Comparison of ENCODE assay signal across 22 cellular contexts in the genomic region with DNA sequence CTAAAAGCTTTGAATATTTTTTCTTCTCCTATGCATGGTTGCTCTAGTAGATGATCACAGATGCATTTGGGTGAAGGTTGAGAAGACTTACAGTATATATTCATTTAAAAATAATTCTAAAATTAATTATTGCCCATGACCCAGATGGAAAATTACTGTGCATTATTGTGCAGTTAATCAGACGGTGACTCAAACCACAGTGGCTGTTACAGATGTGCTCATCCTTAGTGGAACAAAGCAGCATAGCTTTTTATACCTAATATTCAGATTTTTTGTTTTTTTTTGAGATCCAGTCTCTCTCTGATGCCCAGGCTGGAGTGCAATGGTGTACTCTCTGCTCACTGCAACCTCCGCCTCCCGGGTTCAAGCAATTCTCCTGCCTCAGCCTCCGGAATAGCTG. TPM values are rescaled to one million over a fixed set of nuclear protein-coding genes. Genes with fewer than 3 reads are reported as not detected.
DNase-seq lines count a peak whose midpoint lies in the region; ATAC-seq, FAIRE-seq and TF ChIP-seq lines count a peak whose summit lies in the region.
"Had no signal": no experiment of that assay in that cellular context is flagged by ENCODE, and none has a peak within 500 bp of the region (broad histone marks: within the 10 kb centered on the region; RNA-seq: fewer than 3 reads in every experiment).

No MANE protein-coding gene starts in this region.

- dilution Hi-C loops in IMR-90 (cut with HindIII; ENCODE audit: low sequenced_read_pairs, unreplicated experiment) = no loop called here

- H2BK15ac ChIP-seq in IMR-90 (ENCODE audit: low read depth, low read length) (no peak overlapping the region), mesenchymal stem cell (ENCODE audit: low read depth, poor library complexity, severe bottlenecking) (no peak overlapping the region)

- intact Hi-C loops in IMR-90 (cut with micrococcal nuclease) = no loop called here
- intact Hi-C loops in sciatic nerve (cut with DNase I) = no loop called here

- H4K8ac ChIP-seq in IMR-90 (ENCODE audit: low read depth in 2 of 2, low read length in 2 of 2) (no peak overlapping the region), mesenchymal stem cell (ENCODE audit: low read length) (no peak overlapping the region)

- peak; percentile 63 for DNase-seq in AG20443 (ENCODE audit: low spot score)
- peak; percentile 41 for DNase-seq in IMR-90
- peak; percentile 33 for DNase-seq in bronchial epithelial cell (ENCODE audit: low read depth)
- DNase-seq in mesenchymal stem cell = no peak
- DNase-seq in activated T-cell treated with anti-CD3 and anti-CD28 coated beads, Interleukin-2, amount 50 U/mL, for 48 hours = no peak
- no peak for DNase-seq in sciatic nerve (ENCODE audit: low spot score)
- DNase-seq: activated CD4-positive, CD25-positive, alpha-beta regulatory T cell; activated CD8-positive, alpha-beta T cell treated with anti-CD3 and anti-CD28 coated beads, Interleukin-2, amount 10 ng/mL, durations not matched to agents 7 days and 5 days; activated naive CD8-positive, alpha-beta T cell treated with anti-CD3 and anti-CD28 coated beads for 36 hours; DND-41; GOT3; left ventricle myocardium superior; NCI-H2107; NCI-H524 treated with DMSO at 0.1 percent for 48 hours; retina; SJCRH30 had no signal

- no peak overlapping the region for H2BK12ac ChIP-seq in mesenchymal stem cell (ENCODE audit: low read length in 2 of 2)

- H2BK5ac ChIP-seq in IMR-90 (ENCODE audit: low read depth, low read length, poor library complexity, severe bottlenecking) (no peak overlapping the region), mesenchymal stem cell (ENCODE audit: low read depth, low read length, poor library complexity, severe bottlenecking) (no peak overlapping the region)

- H3K23ac ChIP-seq in IMR-90 (ENCODE audit: low read depth, low read length) = no peak overlapping the region
- no peak overlapping the region for H3K23ac ChIP-seq in mesenchymal stem cell (ENCODE audit: low read length in 2 of 2)

- H3K79me1 ChIP-seq in IMR-90 (ENCODE audit: low read depth in 1 of 2, low read length in 2 of 2) (no peaks in the 10 kb centered on the region), mesenchymal stem cell (replicated peaks; ENCODE audit: low read length, poor library complexity, severe bottlenecking) (no peaks in the 10 kb centered on the region)

- TF ChIP-seq CTCF in IMR-90 (conservative IDR thresholded peaks at IDR 0.05; ENCODE audit: low read depth, low read length) (no peak), bronchial epithelial cell (IDR thresholded peaks at IDR 0.05; ENCODE audit: insufficient read depth, low read length, severe bottlenecking) (no peak)

- no peak overlapping the region for H3K4me3 ChIP-seq in IMR-90 (ENCODE audit: insufficient read depth, low read depth, low read length)
- H3K4me3 ChIP-seq in bronchial epithelial cell (ENCODE audit: low read depth, low read length) = no peak overlapping the region
- no peak overlapping the region for H3K4me3 ChIP-seq in mesenchymal stem cell (ENCODE audit: insufficient read depth in 1 of 2, low read depth in 1 of 2, low read length in 2 of 2)
- H3K4me3 ChIP-seq: SJCRH30, vagina had no signal

- H4K5ac ChIP-seq in IMR-90 (ENCODE audit: low read depth, low read length) = no peak overlapping the region

- H3K4ac ChIP-seq in IMR-90 (ENCODE audit: low read depth, low read length) (no peak overlapping the region), mesenchymal stem cell (ENCODE audit: low read depth in 1 of 2, low read length in 2 of 2) (no peak overlapping the region)

- H3K18ac ChIP-seq in IMR-90 (ENCODE audit: low read depth, low read length) = no peak overlapping the region
- H3K18ac ChIP-seq in mesenchymal stem cell (ENCODE audit: low read depth in 1 of 2, low read length in 2 of 2) = no peak overlapping the region

- CTCF ChIA-PET in IMR-90 (lab: Yijun Ruan, JAX) = interaction anchor here (0.8 kb wide), 1 partner anchor 39 kb away, joined by 3 read pairs; no protein-coding TSS in a partner anchor

- H4K20me1 ChIP-seq in IMR-90 (ENCODE audit: insufficient read depth, low read length) = no peaks in the 10 kb centered on the region

- TF ChIP-seq POLR2A in IMR-90 (IDR thresholded peaks at IDR 0.05; ENCODE audit: low read depth, low read length) = no peak

- H3K4me1 ChIP-seq in IMR-90 (ENCODE audit: control insufficient read depth, insufficient read depth, low read length) (no peaks in the 10 kb centered on the region), mesenchymal stem cell (ENCODE audit: control insufficient read depth, insufficient read depth, low read depth, low read length) (peaks cover 3% of the 10 kb centered on the region)
- H3K4me1 ChIP-seq: SJCRH30 had no signal

- H2BK120ac ChIP-seq in IMR-90 (ENCODE audit: low read depth, low read length) = no peak overlapping the region
- H2BK120ac ChIP-seq in mesenchymal stem cell (ENCODE audit: low read depth, low read length) = no peak overlapping the region

- no peak for TF ChIP-seq RAD21 in IMR-90 (IDR thresholded peaks at IDR 0.05; ENCODE audit: low read length)

- no peak overlapping the region for H3K56ac ChIP-seq in IMR-90 (ENCODE audit: extremely low read depth, insufficient read depth, low read length)

- WGBS in IMR-90 (ENCODE audit: extremely low coverage in 2 of 2, insufficient read length in 1 of 2), 2 experiments = no CpG with 5 or more reads among the region's 4 CpGs
- WGBS in mesenchymal stem cell = 92% methylated on average over 4 of the region's 4 CpGs

- H3K14ac ChIP-seq in IMR-90 (replicated peaks; ENCODE audit: low read depth, low read length) (no peak overlapping the region), mesenchymal stem cell (ENCODE audit: low read length in 2 of 2) (no peak overlapping the region)

- ATAC-seq in IMR-90 (ENCODE audit: low read depth) (peak; percentile 42; the same call in 1 of the 2 replicates), GM21526 (IDR thresholded peaks at IDR 0.05; ENCODE audit: low FRiP score, unreplicated experiment) (no peak), HG03439 (IDR thresholded peaks at IDR 0.05; ENCODE audit: unreplicated experiment) (no peak), sciatic nerve (no peak)
- ATAC-seq: activated CD8-positive, alpha-beta T cell treated with anti-CD3 and anti-CD28 coated beads, Interleukin-2, amount 10 ng/mL, durations not matched to agents 7 days and 5 days; left ventricle myocardium superior had no signal

- FAIRE-seq in bronchial epithelial cell (lab: Jason Lieb, UNC) = no peak
- FAIRE-seq: GM18507 had no signal

- H2AK5ac ChIP-seq in IMR-90 (ENCODE audit: low read depth, low read length) (no peak overlapping the region), mesenchymal stem cell (ENCODE audit: low read length, severe bottlenecking) (no peak overlapping the region)

- no peak overlapping the region for H3K27ac ChIP-seq in IMR-90 (ENCODE audit: insufficient read depth, low read length)
- H3K27ac ChIP-seq in mesenchymal stem cell (ENCODE audit: low read length, poor library complexity, severe bottlenecking) = no peak overlapping the region
- H3K27ac ChIP-seq: neutrophil, SJCRH30, vagina had no signal

- in situ Hi-C loops in IMR-90 (cut with MboI; ENCODE audit: low sequenced_read_pairs) = no loop called here

- H3K4me2 ChIP-seq in IMR-90 (ENCODE audit: low read depth, low read length) = no peak overlapping the region
- H3K4me2 ChIP-seq in mesenchymal stem cell (ENCODE audit: low read length, poor library complexity, severe bottlenecking) = no peak overlapping the region

- no peaks in the 10 kb centered on the region for H3K36me3 ChIP-seq in IMR-90 (ENCODE audit: control insufficient read depth, insufficient read depth, low read length)
- H3K36me3 ChIP-seq in bronchial epithelial cell (ENCODE audit: control insufficient read depth, insufficient read depth, low read length) = no peaks in the 10 kb centered on the region
- no peaks in the 10 kb centered on the region for H3K36me3 ChIP-seq in mesenchymal stem cell (ENCODE audit: control insufficient read depth in 1 of 2, insufficient read depth in 2 of 2, low read depth in 1 of 2, low read length in 2 of 2)
- H3K36me3 ChIP-seq: neutrophil, SJCRH30, vagina had no signal

- no peaks in the 10 kb centered on the region for H3K9me1 ChIP-seq in IMR-90 (ENCODE audit: insufficient read depth, low read length)

- POLR2A ChIA-PET in IMR-90 (lab: Charles Lee; ENCODE audit: unreplicated experiment) = no interaction called here

- no peak overlapping the region for H2AK9ac ChIP-seq in IMR-90 (replicated peaks; ENCODE audit: low read depth, low read length, poor library complexity)

- H3K27me3 ChIP-seq in IMR-90 (ENCODE audit: control insufficient read depth, insufficient read depth, low read length) = peaks cover 2% of the 10 kb centered on the region; the same call in 1 of the 2 replicates
- H3K27me3 ChIP-seq in bronchial epithelial cell (ENCODE audit: control insufficient read depth, insufficient read depth, low read length) = no peaks in the 10 kb centered on the region
- peaks cover 0 to 4% of the 10 kb centered on the region in 2 experiments for H3K27me3 ChIP-seq in mesenchymal stem cell (ENCODE audit: control insufficient read depth in 1 of 2, insufficient read depth in 1 of 2, low read length in 2 of 2)
- H3K27me3 ChIP-seq: vagina had no signal

- H3K9me3 ChIP-seq in IMR-90 (ENCODE audit: control insufficient read depth, insufficient read depth, low read length) = peaks cover 1% of the 10 kb centered on the region; the same call in 1 of the 2 replicates
- H3K9me3 ChIP-seq in mesenchymal stem cell (ENCODE audit: control insufficient read depth, low read length) = no peaks in the 10 kb centered on the region
- H3K9me3 ChIP-seq: neutrophil, vagina had no signal

- H4K91ac ChIP-seq in IMR-90 (ENCODE audit: insufficient read depth, low read depth, low read length) = no peak overlapping the region
- H4K91ac ChIP-seq in mesenchymal stem cell (ENCODE audit: low read length) = no peak overlapping the region

- H2AFZ ChIP-seq in IMR-90 (replicated peaks; ENCODE audit: low read length, poor library complexity) (no peak overlapping the region), mesenchymal stem cell (ENCODE audit: low read depth, low read length) (no peak overlapping the region)

- H2BK20ac ChIP-seq in IMR-90 (ENCODE audit: low read depth, low read length) = no peak overlapping the region

- BruUV-seq in IMR-90 (replicated peaks; lab: Mats Ljungman, UMichigan) = no TSS peak

- H3K9ac ChIP-seq in IMR-90 (ENCODE audit: low read depth, low read length) (no peak overlapping the region), mesenchymal stem cell (ENCODE audit: low read length) (peak overlapping the region; percentile 49)

RNA-seq across cellular contexts. Expression of a gene that starts 10.7 kb away (rescaled TPM):
- not detected in 2 replicates for total RNA-seq in IMR-90 (2012; rRNA removed)
- not detected in 2 replicates for polyA plus RNA-seq in IMR-90 (2012; rRNA removed)
- polyA plus RNA-seq in IMR-90 (2012; cell fraction: cytosol; rRNA removed) = not detected in 2 replicates
- polyA plus RNA-seq in IMR-90 (2012; cell fraction: nucleus; rRNA removed; ENCODE audit: low replicate concordance) = not detected in 2 replicates
- total RNA-seq in bronchial epithelial cell = not detected in 2 replicates
- not detected for polyA plus RNA-seq in mesenchymal stem cell (2013, experiment 1 of 2)
- not detected for polyA plus RNA-seq in mesenchymal stem cell (2013, experiment 2 of 2)
- total RNA-seq in sciatic nerve = not detected
- total RNA-seq: activated CD8-positive, alpha-beta T cell treated with anti-CD3 and anti-CD28 coated beads, Interleukin-2, amount 10 ng/mL, durations not matched to agents 7 days and 5 days; activated naive CD8-positive, alpha-beta T cell treated with anti-CD3 and anti-CD28 coated beads for 36 hours; epithelial cell of proximal tubule; left ventricle myocardium superior; vagina had no signal

RNA-seq across cellular contexts. Expression of a gene that starts 27.1 kb away (rescaled TPM):
- total RNA-seq in IMR-90 (2012; rRNA removed) (not detected in 2 replicates), bronchial epithelial cell (not detected in 2 replicates), sciatic nerve (not detected)
- polyA plus RNA-seq in IMR-90 (2012; rRNA removed) = not detected in 2 replicates
- polyA plus RNA-seq in IMR-90 (2012; cell fraction: cytosol; rRNA removed) = not detected in 2 replicates
- polyA plus RNA-seq in IMR-90 (2012; cell fraction: nucleus; rRNA removed; ENCODE audit: low replicate concordance) = not detected in 2 replicates
- not detected for polyA plus RNA-seq in mesenchymal stem cell (2013, experiment 1 of 2)
- not detected for polyA plus RNA-seq in mesenchymal stem cell (2013, experiment 2 of 2)
- total RNA-seq: activated CD8-positive, alpha-beta T cell treated with anti-CD3 and anti-CD28 coated beads, Interleukin-2, amount 10 ng/mL, durations not matched to agents 7 days and 5 days; activated naive CD8-positive, alpha-beta T cell treated with anti-CD3 and anti-CD28 coated beads for 36 hours; epithelial cell of proximal tubule; left ventricle myocardium superior; SJCRH30; vagina had no signal

Comparison
In these comparisons a context has a peak if more than half of its experiments do, and no peak if none do; other contexts are left out.
1. DNase-seq: peak in AG20443 (single experiment), IMR-90 (single experiment) and bronchial epithelial cell (single experiment); none in mesenchymal stem cell (single experiment), activated T-cell treated with anti-CD3 and anti-CD28 coated beads, Interleukin-2, amount 50 U/mL, for 48 hours (0 of 2) and sciatic nerve (single experiment).